In the genomic region with DNA sequence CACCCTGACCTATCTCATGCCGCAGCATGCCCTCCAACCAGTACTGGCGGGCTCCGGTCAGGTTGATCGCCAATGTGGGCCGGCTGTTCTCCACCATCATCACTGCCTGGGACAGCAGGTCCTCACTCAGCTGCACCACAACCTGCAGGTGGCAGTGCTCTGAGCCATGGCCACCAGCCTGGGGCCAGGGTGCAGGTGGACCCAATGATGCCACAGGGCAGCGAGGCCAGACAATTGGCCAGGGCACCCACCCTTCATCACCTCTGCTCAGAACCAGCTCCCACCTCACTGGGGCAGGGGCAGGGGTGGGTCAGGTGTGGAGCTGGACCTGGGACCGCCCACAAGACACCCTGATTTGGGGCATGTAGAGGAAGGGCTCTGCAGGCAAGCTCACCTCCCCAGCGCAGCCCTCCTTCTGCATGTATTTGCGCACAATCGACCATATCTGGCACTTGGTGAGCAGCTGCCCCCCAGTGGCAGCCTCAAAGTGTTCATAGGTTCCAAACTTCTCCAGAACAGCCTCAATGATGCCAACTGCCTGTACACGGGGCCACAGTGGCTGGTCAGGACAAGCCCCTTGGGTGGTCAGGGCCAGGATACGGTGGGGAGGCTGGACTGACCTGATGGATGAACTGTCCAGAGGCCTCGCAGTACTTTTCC, we compare ENCODE assay signal across 17 cellular contexts. TPM values are rescaled to one million over a fixed set of nuclear protein-coding genes. Genes with fewer than 3 reads are reported as not detected.
DNase-seq lines count a peak whose midpoint lies in the region; ATAC-seq, FAIRE-seq and TF ChIP-seq lines count a peak whose summit lies in the region.
"Had no signal": no experiment of that assay in that cellular context is flagged by ENCODE, and none has a peak within 500 bp of the region (broad histone marks: within the 10 kb centered on the region; RNA-seq: fewer than 3 reads in every experiment).

No MANE protein-coding gene starts in this region.

- H4K5ac ChIP-seq in H1 (ENCODE audit: insufficient read length, low read depth, low read length), result no peak overlapping the region

- no peak for TF ChIP-seq RAD21 in H1 (IDR thresholded peaks at IDR 0.05 in 1 of 2, conservative IDR thresholded peaks at IDR 0.05 in 1 of 2; ENCODE audit: low read depth in 2 of 2, low read length in 2 of 2)

- H2BK120ac ChIP-seq in H1 (replicated peaks; ENCODE audit: low read depth, low read length), result no peak overlapping the region

- peak; percentile 45 for TF ChIP-seq CTCF in DND-41 (IDR thresholded peaks at IDR 0.05; ENCODE audit: borderline replicate concordance, extremely low read depth, low read length, poor library complexity, severe bottlenecking)
- peak; percentile 39 to 67 (median 43); a peak in 3 of 4 replicates for TF ChIP-seq CTCF in H1 (IDR thresholded peaks at IDR 0.05; ENCODE audit: control extremely low read depth in 1 of 3, insufficient read depth in 1 of 3, low read depth in 1 of 3, low read length in 3 of 3)

- no peak overlapping the region for H3K23ac ChIP-seq in H1 (ENCODE audit: insufficient read length)

- H2AK5ac ChIP-seq in H1 (ENCODE audit: low read depth, low read length), result no peak overlapping the region

- no peak overlapping the region for H3K56ac ChIP-seq in H1 (replicated peaks; ENCODE audit: insufficient read length, low read depth, low read length)

- no peak for TF ChIP-seq POLR2A in H1 (IDR thresholded peaks at IDR 0.05; ENCODE audit: control extremely low read depth in 1 of 2, low read depth in 2 of 2, low read length in 2 of 2)

- no peak overlapping the region for H3K4ac ChIP-seq in H1 (replicated peaks; ENCODE audit: insufficient read length, low read depth, low read length)

- in situ Hi-C loops in ACHN (cut with HindIII; ENCODE audit: low pct_ligation_motif_present, low pct_unique_long_range_greater_than_20kb, low sequenced_read_pairs), result no loop called here

- DNase-seq in ACHN, result peak; percentile 53
- no peak for DNase-seq in DND-41
- peak; percentile 53 for DNase-seq in NAMALWA (ENCODE audit: low spot score)
- no peak for DNase-seq in H1 (ENCODE audit: low read depth in 1 of 2, low spot score in 2 of 2)
- no peak for DNase-seq in activated T-cell treated with anti-CD3 and anti-CD28 coated beads, Interleukin-2, amount 50 U/mL, for 48 hours
- DNase-seq: activated gamma-delta T cell; cerebellar nuclear complex; gastrocnemius medialis; Karpas-422; left cardiac atrium; stimulated activated CD4-positive, alpha-beta T cell treated with anti-CD3 and anti-CD28 coated beads, Interleukin-2, amount 100 ng/mL, for 24 hours; stimulated activated naive CD8-positive, alpha-beta T cell treated with anti-CD3 and anti-CD28 coated beads, Interleukin-15, amount 100 ng/mL, for 72 hours had no signal

- no peak overlapping the region for H2BK5ac ChIP-seq in H1 (ENCODE audit: low read depth, low read length)

- H3K27me3 ChIP-seq in DND-41 (ENCODE audit: insufficient read depth, low read length, poor library complexity) (no peaks in the 10 kb centered on the region), H1 (replicated peaks in 1 of 4; ENCODE audit: control insufficient read depth in 3 of 4, extremely low read depth in 1 of 4, insufficient read depth in 3 of 4, low read length in 3 of 4) (peaks cover 20 to 44% (median 39%) of the 10 kb centered on the region in 4 experiments)
- H3K27me3 ChIP-seq: gastrocnemius medialis had no signal

- no peak overlapping the region for H2BK15ac ChIP-seq in H1 (ENCODE audit: low read length)

- H4K20me1 ChIP-seq in DND-41 (ENCODE audit: insufficient read depth, low read length), result peaks cover 14% of the 10 kb centered on the region
- H4K20me1 ChIP-seq in H1 (replicated peaks in 1 of 2; ENCODE audit: control insufficient read depth in 1 of 2, insufficient read depth in 2 of 2, low read length in 2 of 2), result peaks cover 7 to 27% of the 10 kb centered on the region in 2 experiments

- no peak overlapping the region for H2BK20ac ChIP-seq in H1 (ENCODE audit: low read length)

- H3K4me2 ChIP-seq in DND-41 (ENCODE audit: insufficient read depth, low read length), result no peak overlapping the region
- no peak overlapping the region; a peak in 1 of 4 replicates for H3K4me2 ChIP-seq in H1 (ENCODE audit: insufficient read depth in 1 of 2, low read depth in 2 of 2, low read length in 2 of 2)

- no peak overlapping the region for H2AFZ ChIP-seq in DND-41 (ENCODE audit: low read depth, low read length)
- H2AFZ ChIP-seq in H1 (ENCODE audit: low read length), result no peak overlapping the region

- POLR2A ChIA-PET in H1 (lab: Charles Lee; ENCODE audit: partially characterized antibody), result interaction anchor here (7.3 kb wide), 1 partner anchor 17 kb away, joined by 59 read pairs; a partner anchor contains a TSS

- WGBS in H1 (ENCODE audit: extremely low coverage in 1 of 2, insufficient coverage in 1 of 2, insufficient read length in 1 of 2, insufficient replicate concordance in 2 of 2, low coverage in 1 of 2, low lambda C conversion rate in 2 of 2, missing lambda C conversion rate in 1 of 2), 2 experiments, result 94% methylated on average over 13 of the region's 13 CpGs; no CpG with 5 or more reads in 1 of the 2 experiments

- H3K27ac ChIP-seq in DND-41 (ENCODE audit: low read length), result no peak overlapping the region
- no peak overlapping the region for H3K27ac ChIP-seq in H1 (ENCODE audit: low read depth, low read length)
- H3K27ac ChIP-seq: gastrocnemius medialis, neutrophil had no signal

- CTCF ChIA-PET in H1 (lab: Charles Lee; ENCODE audit: partially characterized antibody), result interaction anchor here (0.8 to 13.1 kb wide), 11 partner anchors 7 to 299 kb away, joined by 3 to 151 read pairs (median 3); a partner anchor contains a TSS

- no peaks in the 10 kb centered on the region for H3K9me3 ChIP-seq in DND-41 (ENCODE audit: insufficient read depth, low read length, severe bottlenecking)
- H3K9me3 ChIP-seq in H1 (ENCODE audit: insufficient read depth in 2 of 2, low read depth in 1 of 2, low read length in 1 of 2), result no peaks in the 10 kb centered on the region
- H3K9me3 ChIP-seq: gastrocnemius medialis, neutrophil had no signal

- H2BK12ac ChIP-seq in H1 (ENCODE audit: low read depth, low read length), result no peak overlapping the region

- H3K79me2 ChIP-seq in DND-41 (ENCODE audit: insufficient read depth, low read length), result peaks cover 28% of the 10 kb centered on the region
- peaks cover 0 to 5% of the 10 kb centered on the region in 2 experiments; a peak in 1 of 4 replicates for H3K79me2 ChIP-seq in H1 (ENCODE audit: control insufficient read depth in 1 of 2, insufficient read depth in 2 of 2, low read length in 2 of 2)

- H3K4me1 ChIP-seq in DND-41 (ENCODE audit: insufficient read depth, low read length), result peaks cover 42% of the 10 kb centered on the region
- H3K4me1 ChIP-seq in H1 (replicated peaks in 1 of 4; ENCODE audit: control insufficient read depth in 3 of 4, insufficient read depth in 4 of 4, low read length in 3 of 4), result peaks cover 0 to 15% (median 14%) of the 10 kb centered on the region in 4 experiments; a peak in 5 of 7 replicates

- ATAC-seq in DND-41 (ENCODE audit: insufficient read depth, low read depth) (no peak), GM21737 (IDR thresholded peaks at IDR 0.05; ENCODE audit: unreplicated experiment) (no peak), HG03354 (IDR thresholded peaks at IDR 0.05; ENCODE audit: poor library complexity, severe bottlenecking, unreplicated experiment) (no peak), GM18873 (IDR thresholded peaks at IDR 0.05; ENCODE audit: low FRiP score, unreplicated experiment) (no peak)
- ATAC-seq: gastrocnemius medialis; left cardiac atrium; stimulated activated naive CD8-positive, alpha-beta T cell treated with anti-CD3 and anti-CD28 coated beads, Interleukin-15, amount 100 ng/mL, for 72 hours had no signal

- H3K14ac ChIP-seq in H1 (ENCODE audit: insufficient read length), result no peak overlapping the region

- H3K79me1 ChIP-seq in H1 (ENCODE audit: low read depth, low read length), result no peaks in the 10 kb centered on the region

- H3K36me3 ChIP-seq in DND-41 (ENCODE audit: insufficient read depth, low read length) (no peaks in the 10 kb centered on the region), H1 (ENCODE audit: control insufficient read depth in 2 of 4, insufficient read depth in 4 of 4, low read length in 3 of 4) (no peaks in the 10 kb centered on the region; a peak in 1 of 8 replicates)
- H3K36me3 ChIP-seq: gastrocnemius medialis, neutrophil had no signal

- no peak for TF ChIP-seq EP300 in H1 (IDR thresholded peaks at IDR 0.05; ENCODE audit: borderline replicate concordance in 1 of 2, low read depth in 2 of 2, low read length in 2 of 2)

- H3K4me3 ChIP-seq in DND-41 (ENCODE audit: low read depth in 1 of 2, low read length in 2 of 2) (no peak overlapping the region), H1 (ENCODE audit: extremely low read depth in 1 of 4, insufficient read depth in 2 of 4, low read depth in 3 of 4, low read length in 4 of 4) (no peak overlapping the region)
- H3K4me3 ChIP-seq: gastrocnemius medialis had no signal

- no peak overlapping the region for H3K18ac ChIP-seq in H1 (ENCODE audit: extremely low read depth, low read length)

- peaks cover 14% of the 10 kb centered on the region for H3K23me2 ChIP-seq in H1 (ENCODE audit: low read depth, low read length)

- H4K91ac ChIP-seq in H1 (replicated peaks; ENCODE audit: insufficient read length, low read length), result no peak overlapping the region

- no peak overlapping the region; the same call in 1 of the 2 replicates for H4K8ac ChIP-seq in H1 (ENCODE audit: extremely low read depth, insufficient read depth, low read length)

- no peak for FAIRE-seq in H1 (lab: Jason Lieb, UNC)
- FAIRE-seq: TTC549 had no signal

- no peak overlapping the region; the same call in 1 of the 2 replicates for H3K9ac ChIP-seq in DND-41 (ENCODE audit: low read depth, low read length)
- no peak overlapping the region for H3K9ac ChIP-seq in H1 (replicated peaks in 1 of 4; ENCODE audit: extremely low read depth in 1 of 4, low read depth in 3 of 4, low read length in 3 of 4)

RNA-seq across cellular contexts. Expression of a gene that starts 4.2 kb away (rescaled TPM):
- total RNA-seq in H1 (2021; fragmentation: NEBNext Ultra II Directional; extraction: Animal tissue kit (Norgen Biotek cat#: 25700)), result 22.9 and 23.1 TPM in 2 replicates
- polyA plus RNA-seq in H1 (2011; rRNA removed), result 27.5 and 38.0 TPM in 2 replicates
- polyA plus RNA-seq in H1 (2011; cell fraction: cytosol; rRNA removed), result 36.8 TPM
- 218 TPM for polyA plus RNA-seq in H1 (2011; cell fraction: nucleus; rRNA removed)
- 23.0 to 37.9 TPM (median 32.2 TPM) in 4 replicates for polyA plus RNA-seq in H1 (2012, experiment 1 of 2)
- 11.4 TPM for polyA plus RNA-seq in H1 (2012, experiment 2 of 2)
- 13.5 TPM for polyA plus RNA-seq in H1 (2013, experiment 1 of 2)
- 13.1 TPM for polyA plus RNA-seq in H1 (2013, experiment 2 of 2)
- 11.5 and 14.2 TPM in 2 replicates for polyA minus RNA-seq in H1 (2011; rRNA and poly(A)+ RNA removed)
- polyA minus RNA-seq in H1 (2011; cell fraction: cytosol; rRNA and poly(A)+ RNA removed), result 9.8 TPM
- polyA minus RNA-seq in H1 (2011; cell fraction: nucleus; rRNA and poly(A)+ RNA removed), result 36.5 TPM

RNA-seq across cellular contexts. Expression of a gene that starts 9.2 kb away (rescaled TPM):
- total RNA-seq in H1 (2021; fragmentation: NEBNext Ultra II Directional; extraction: Animal tissue kit (Norgen Biotek cat#: 25700)), result 1.6 and 2.2 TPM in 2 replicates
- polyA plus RNA-seq in H1 (2011; rRNA removed), result 4.1 and 4.6 TPM in 2 replicates
- polyA plus RNA-seq in H1 (2011; cell fraction: cytosol; rRNA removed), result 4.0 TPM
- 3.7 TPM for polyA plus RNA-seq in H1 (2011; cell fraction: nucleus; rRNA removed)
- 4.4 to 10.7 TPM (median 5.5 TPM) in 4 replicates for polyA plus RNA-seq in H1 (2012, experiment 1 of 2)
- 1.4 TPM for polyA plus RNA-seq in H1 (2012, experiment 2 of 2)
- polyA plus RNA-seq in H1 (2013, experiment 1 of 2), result 3.2 TPM
- polyA plus RNA-seq in H1 (2013, experiment 2 of 2), result 2.0 TPM
- polyA minus RNA-seq in H1 (2011; rRNA and poly(A)+ RNA removed), result 0.60 and 2.1 TPM in 2 replicates
- polyA minus RNA-seq in H1 (2011; cell fraction: cytosol; rRNA and poly(A)+ RNA removed), result not detected
- 3.2 TPM for polyA minus RNA-seq in H1 (2011; cell fraction: nucleus; rRNA and poly(A)+ RNA removed)

RNA-seq across cellular contexts. Expression of a gene that starts 10.4 kb away (rescaled TPM):
- total RNA-seq in H1 (2021; fragmentation: NEBNext Ultra II Directional; extraction: Animal tissue kit (Norgen Biotek cat#: 25700)), result 1.3 and 1.7 TPM in 2 replicates
- polyA plus RNA-seq in H1 (2011; rRNA removed), result 1.3 and 2.1 TPM in 2 replicates
- polyA plus RNA-seq in H1 (2011; cell fraction: cytosol; rRNA removed), result 1.6 TPM
- 6.4 TPM for polyA plus RNA-seq in H1 (2011; cell fraction: nucleus; rRNA removed)
- polyA plus RNA-seq in H1 (2012, experiment 1 of 2), result 0.72 to 2.2 TPM (median 1.3 TPM) in 4 replicates
- polyA plus RNA-seq in H1 (2012, experiment 2 of 2), result 0.81 TPM
- polyA plus RNA-seq in H1 (2013, experiment 1 of 2), result 0.59 TPM
- 0.57 TPM for polyA plus RNA-seq in H1 (2013, experiment 2 of 2)
- polyA minus RNA-seq in H1 (2011; rRNA and poly(A)+ RNA removed), result 0.44 TPM in 2 replicates
- not detected for polyA minus RNA-seq in H1 (2011; cell fraction: cytosol; rRNA and poly(A)+ RNA removed)
- polyA minus RNA-seq in H1 (2011; cell fraction: nucleus; rRNA and poly(A)+ RNA removed), result 1.6 TPM

RNA-seq across cellular contexts. Expression of a gene that starts 12.4 kb away (rescaled TPM):
- 78.0 and 79.9 TPM in 2 replicates for total RNA-seq in H1 (2021; fragmentation: NEBNext Ultra II Directional; extraction: Animal tissue kit (Norgen Biotek cat#: 25700))
- 157 and 194 TPM in 2 replicates for polyA plus RNA-seq in H1 (2011; rRNA removed)
- polyA plus RNA-seq in H1 (2011; cell fraction: cytosol; rRNA removed), result 134 TPM
- polyA plus RNA-seq in H1 (2011; cell fraction: nucleus; rRNA removed), result 285 TPM
- polyA plus RNA-seq in H1 (2012, experiment 1 of 2), result 78.1 to 93.8 TPM (median 86.1 TPM) in 4 replicates
- polyA plus RNA-seq in H1 (2012, experiment 2 of 2), result 88.7 TPM
- polyA plus RNA-seq in H1 (2013, experiment 1 of 2), result 55.2 TPM
- polyA plus RNA-seq in H1 (2013, experiment 2 of 2), result 51.2 TPM
- polyA minus RNA-seq in H1 (2011; rRNA and poly(A)+ RNA removed), result 87.0 and 93.0 TPM in 2 replicates
- polyA minus RNA-seq in H1 (2011; cell fraction: cytosol; rRNA and poly(A)+ RNA removed), result 54.8 TPM
- polyA minus RNA-seq in H1 (2011; cell fraction: nucleus; rRNA and poly(A)+ RNA removed), result 74.9 TPM

RNA-seq across cellular contexts. Expression of a gene that starts 15.0 kb away (rescaled TPM):
- not detected in 2 replicates for total RNA-seq in H1 (2021; fragmentation: NEBNext Ultra II Directional; extraction: Animal tissue kit (Norgen Biotek cat#: 25700))
- polyA plus RNA-seq in H1 (2011; rRNA removed), result 0.14 and 0.93 TPM in 2 replicates
- polyA plus RNA-seq in H1 (2011; cell fraction: cytosol; rRNA removed), result 0.92 TPM
- polyA plus RNA-seq in H1 (2011; cell fraction: nucleus; rRNA removed), result 8.0 TPM
- polyA plus RNA-seq in H1 (2012, experiment 1 of 2), result 0.62 to 1.0 TPM (median 0.74 TPM) in 3 of 4 replicates, not detected in the other
- polyA plus RNA-seq in H1 (2012, experiment 2 of 2), result not detected
- 0.20 TPM for polyA plus RNA-seq in H1 (2013, experiment 1 of 2)
- polyA plus RNA-seq in H1 (2013, experiment 2 of 2), result 0.11 TPM
- not detected in 2 replicates for polyA minus RNA-seq in H1 (2011; rRNA and poly(A)+ RNA removed)
- polyA minus RNA-seq in H1 (2011; cell fraction: cytosol; rRNA and poly(A)+ RNA removed), result not detected
- not detected for polyA minus RNA-seq in H1 (2011; cell fraction: nucleus; rRNA and poly(A)+ RNA removed)

Comparison
In these comparisons a context has a peak if more than half of its experiments do, and no peak if none do; other contexts are left out.
1. DNase-seq: peak in ACHN (single experiment) and NAMALWA (single experiment); none in DND-41 (single experiment), H1 (0 of 2) and activated T-cell treated with anti-CD3 and anti-CD28 coated beads, Interleukin-2, amount 50 U/mL, for 48 hours (0 of 2).